In genomic region chr10:96906864-96907263, GRCh38 we compare ENCODE assay signal across 24 cellular contexts.
DNase-seq lines count a peak whose midpoint lies in the region; ATAC-seq and TF ChIP-seq lines count a peak whose summit lies in the region.
"Had no signal": no experiment of that assay in that cellular context is flagged by ENCODE, and none has a peak within 500 bp of the region (broad histone marks: within the 10 kb centered on the region; RNA-seq: fewer than 3 reads in every experiment).

No MANE protein-coding gene starts in this region.

- no peaks in the 10 kb centered on the region for H3K9me3 Mint-ChIP-seq in activated naive CD4-positive, alpha-beta T cell treated with anti-CD3 and anti-CD28 coated beads, Interleukin-2, amount 50 U/mL, for 24 hours
- peaks cover 2% of the 10 kb centered on the region for H3K9me3 Mint-ChIP-seq in chondrocyte (ENCODE audit: low read depth)
- H3K9me3 Mint-ChIP-seq: activated B cell treated with CpG ODN at 0.5 μM for 24 hours; naive thymus-derived CD8-positive, alpha-beta T cell had no signal

- DNase-seq in activated naive CD4-positive, alpha-beta T cell (lab: John Stamatoyannopoulos, UW), result no peak
- DNase-seq in GM20000 (ENCODE audit: low spot score), result peak; percentile 13
- no peak for DNase-seq in chondrocyte (ENCODE audit: low spot score)
- DNase-seq in renal cortical epithelial cell (ENCODE audit: low read depth), result peak; percentile 87
- no peak for DNase-seq in COLO829 (ENCODE audit: low spot score)
- DNase-seq: activated B cell treated with CpG ODN at 0.5 μM for 24 hours; activated CD4-positive, alpha-beta T cell treated with anti-CD3 and anti-CD28 coated beads, Interleukin-2, amount 50 U/mL, for 48 hours; activated CD8-positive, alpha-beta memory T cell treated with anti-CD3 and anti-CD28 coated beads, Interleukin-2, amount 50 U/mL, for 48 hours; activated effector memory CD4-positive, alpha-beta T cell treated with anti-CD3 and anti-CD28 coated beads, Interleukin-2, amount 50 U/mL, for 16 hours; cerebellar nuclear complex; dorsolateral prefrontal cortex; midbrain; naive thymus-derived CD8-positive, alpha-beta T cell; NCI-H1436; NCI-H446 treated with DMSO at 0.1 percent for 48 hours; occipital lobe; stimulated activated CD4-positive, alpha-beta T cell treated with anti-CD3 and anti-CD28 coated beads, Interleukin-1b, Interleukin-23, amount 100 ng/mL, for 48 hours; substantia nigra; T-helper 1 cell had no signal

- H3K36me3 Mint-ChIP-seq in activated naive CD4-positive, alpha-beta T cell treated with anti-CD3 and anti-CD28 coated beads, Interleukin-2, amount 50 U/mL, for 24 hours, result peaks cover 12% of the 10 kb centered on the region
- H3K36me3 Mint-ChIP-seq in chondrocyte (ENCODE audit: low read depth), result peaks cover 11% of the 10 kb centered on the region

- ATAC-seq in HG03139 (IDR thresholded peaks at IDR 0.05; ENCODE audit: unreplicated experiment), result no peak
- ATAC-seq in GM18502 (IDR thresholded peaks at IDR 0.05; ENCODE audit: poor library complexity, unreplicated experiment), result no peak
- ATAC-seq: naive thymus-derived CD8-positive, alpha-beta T cell had no signal

- H3K4me1 Mint-ChIP-seq in activated naive CD4-positive, alpha-beta T cell treated with anti-CD3 and anti-CD28 coated beads, Interleukin-2, amount 50 U/mL, for 24 hours, result peaks cover 80% of the 10 kb centered on the region
- H3K4me1 Mint-ChIP-seq in chondrocyte (ENCODE audit: low read depth), result peaks cover 46% of the 10 kb centered on the region

- H3K27ac Mint-ChIP-seq in activated naive CD4-positive, alpha-beta T cell treated with anti-CD3 and anti-CD28 coated beads, Interleukin-2, amount 50 U/mL, for 24 hours, result peak overlapping the region; percentile 30
- peak overlapping the region; percentile 50 for H3K27ac Mint-ChIP-seq in chondrocyte (ENCODE audit: unreplicated experiment)
- H3K27ac Mint-ChIP-seq: activated B cell treated with CpG ODN at 0.5 μM for 24 hours, brain, type B pancreatic cell had no signal

- no peak overlapping the region for H3K4me3 Mint-ChIP-seq in activated naive CD4-positive, alpha-beta T cell treated with anti-CD3 and anti-CD28 coated beads, Interleukin-2, amount 50 U/mL, for 24 hours
- no peak overlapping the region for H3K4me3 Mint-ChIP-seq in chondrocyte (ENCODE audit: unreplicated experiment)
- H3K4me3 Mint-ChIP-seq: activated B cell treated with CpG ODN at 0.5 μM for 24 hours; brain; naive thymus-derived CD8-positive, alpha-beta T cell; type B pancreatic cell had no signal

- TF ChIP-seq CTCF in GM20000 (IDR thresholded peaks at IDR 0.05; ENCODE audit: extremely low read depth, missing control alignments) (no peak), chondrocyte (IDR thresholded peaks at IDR 0.05) (no peak)

- no peaks in the 10 kb centered on the region for H3K27me3 Mint-ChIP-seq in activated naive CD4-positive, alpha-beta T cell treated with anti-CD3 and anti-CD28 coated beads, Interleukin-2, amount 50 U/mL, for 24 hours
- H3K27me3 Mint-ChIP-seq in chondrocyte (ENCODE audit: low read depth), result no peaks in the 10 kb centered on the region
- H3K27me3 Mint-ChIP-seq: activated B cell treated with CpG ODN at 0.5 μM for 24 hours; naive thymus-derived CD8-positive, alpha-beta T cell; type B pancreatic cell had no signal

Comparison
In these comparisons a context has a peak if more than half of its experiments do, and no peak if none do; other contexts are left out.
1. DNase-seq: peak in GM20000 (single experiment) and renal cortical epithelial cell (single experiment); none in activated naive CD4-positive, alpha-beta T cell (0 of 4), chondrocyte (single experiment) and COLO829 (single experiment).